Comparison of ENCODE assay signal across 2 cellular contexts in genomic region chr16:85638248-85638647, GRCh38.
TF ChIP-seq lines count a peak whose summit lies in the region.

No MANE protein-coding gene starts in this region.

TF ChIP-seq in HepG2, 621 proteins besides CTCF, POLR2A, EP300 and RAD21:
- no peak for TF ChIP-seq MXD1 (CRISPR knock-in tag; IDR thresholded peaks at IDR 0.05)
- no peak for TF ChIP-seq POLR2AphosphoS5 (IDR thresholded peaks at IDR 0.05; ENCODE audit: low read depth, low read length)
- peak; percentile 92 for TF ChIP-seq ZNF768 (CRISPR knock-in tag; IDR thresholded peaks at IDR 0.05)
- TF ChIP-seq, protein P1, sequence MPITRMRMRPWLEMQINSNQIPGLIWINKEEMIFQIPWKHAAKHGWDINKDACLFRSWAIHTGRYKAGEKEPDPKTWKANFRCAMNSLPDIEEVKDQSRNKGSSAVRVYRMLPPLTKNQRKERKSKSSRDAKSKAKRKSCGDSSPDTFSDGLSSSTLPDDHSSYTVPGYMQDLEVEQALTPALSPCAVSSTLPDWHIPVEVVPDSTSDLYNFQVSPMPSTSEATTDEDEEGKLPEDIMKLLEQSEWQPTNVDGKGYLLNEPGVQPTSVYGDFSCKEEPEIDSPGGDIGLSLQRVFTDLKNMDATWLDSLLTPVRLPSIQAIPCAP (CRISPR knock-in tag; IDR thresholded peaks at IDR 0.05; ENCODE audit: low read depth), result no peak
- no peak for TF ChIP-seq GFI1 (CRISPR knock-in tag; IDR thresholded peaks at IDR 0.05; ENCODE audit: borderline replicate concordance)

TF ChIP-seq in K562, 482 proteins besides CTCF, POLR2A, EP300 and RAD21:
- TF ChIP-seq POLR2G (IDR thresholded peaks at IDR 0.05; ENCODE audit: low read depth, low read length) (no peak), ZFP36 (IDR thresholded peaks at IDR 0.05; ENCODE audit: low read depth, low read length, partially characterized antibody) (peak; percentile 41)
- TF ChIP-seq, protein P2, sequence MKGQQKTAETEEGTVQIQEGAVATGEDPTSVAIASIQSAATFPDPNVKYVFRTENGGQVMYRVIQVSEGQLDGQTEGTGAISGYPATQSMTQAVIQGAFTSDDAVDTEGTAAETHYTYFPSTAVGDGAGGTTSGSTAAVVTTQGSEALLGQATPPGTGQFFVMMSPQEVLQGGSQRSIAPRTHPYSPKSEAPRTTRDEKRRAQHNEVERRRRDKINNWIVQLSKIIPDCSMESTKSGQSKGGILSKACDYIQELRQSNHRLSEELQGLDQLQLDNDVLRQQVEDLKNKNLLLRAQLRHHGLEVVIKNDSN (CRISPR knock-in tag; IDR thresholded peaks at IDR 0.05), result no peak
